8 cellular contexts compared by ENCODE assay signal in genomic region chr1:26863677-26864060, GRCh38. TPM values are rescaled to one million over a fixed set of nuclear protein-coding genes. Genes with fewer than 3 reads are reported as not detected.
DNase-seq lines count a peak whose midpoint lies in the region; ATAC-seq and TF ChIP-seq lines count a peak whose summit lies in the region.

No MANE protein-coding gene starts in this region.

- H3K27me3 ChIP-seq in stomach smooth muscle (ENCODE audit: control insufficient read depth in 1 of 2, insufficient read depth in 2 of 2, low read length in 2 of 2) (no peaks in the 10 kb centered on the region), adrenal gland (no peaks in the 10 kb centered on the region)

- H3K9me3 ChIP-seq in stomach smooth muscle (ENCODE audit: control insufficient read depth in 2 of 2, low read length in 2 of 2), result no peaks in the 10 kb centered on the region
- H3K9me3 ChIP-seq in adrenal gland (replicated peaks in 1 of 3), result no peaks in the 10 kb centered on the region

- H3K27me3 Mint-ChIP-seq in T-helper 1 cell treated with Interleukin-12 subunit alpha and Interleukin-12 subunit beta and Interleukin-4 antibody, amounts not matched to agents 30 μg/mL and 1 μg/mL, for 36 hours (ENCODE audit: low read depth), result no peaks in the 10 kb centered on the region
- H3K27me3 Mint-ChIP-seq in WTC11 (ENCODE audit: low read depth), result peaks cover 16% of the 10 kb centered on the region

- peaks cover 27% of the 10 kb centered on the region for H3K4me1 Mint-ChIP-seq in T-helper 1 cell treated with Interleukin-12 subunit alpha and Interleukin-12 subunit beta and Interleukin-4 antibody, amounts not matched to agents 30 μg/mL and 1 μg/mL, for 36 hours (ENCODE audit: low read depth)
- H3K4me1 Mint-ChIP-seq in WTC11, result peaks cover 48% of the 10 kb centered on the region

- H3K27ac ChIP-seq in stomach smooth muscle (ENCODE audit: low read length), result peak overlapping the region; percentile 96
- H3K27ac ChIP-seq in adrenal gland, result peak overlapping the region in 1 of 5 donors; percentile 97

- ATAC-seq in WTC11 (no peak), left colon (peak; percentile 6)

- H3K4me3 Mint-ChIP-seq in T-helper 1 cell treated with Interleukin-12 subunit alpha and Interleukin-12 subunit beta and Interleukin-4 antibody, amounts not matched to agents 30 μg/mL and 1 μg/mL, for 36 hours, result peak overlapping the region; percentile 99
- H3K4me3 Mint-ChIP-seq in WTC11, result peak overlapping the region; percentile 94

- intact Hi-C loops in left colon (cut with DNase I, micrococcal nuclease), result no loop called here
- intact Hi-C loops in adrenal gland (cut with DNase I), result no loop called here

- H3K36me3 ChIP-seq in stomach smooth muscle (ENCODE audit: control insufficient read depth in 2 of 2, insufficient read depth in 2 of 2, low read length in 2 of 2), result no peaks in the 10 kb centered on the region
- no peaks in the 10 kb centered on the region for H3K36me3 ChIP-seq in adrenal gland (replicated peaks in 1 of 2)

- H3K36me3 Mint-ChIP-seq in T-helper 1 cell treated with Interleukin-12 subunit alpha and Interleukin-12 subunit beta and Interleukin-4 antibody, amounts not matched to agents 30 μg/mL and 1 μg/mL, for 36 hours (ENCODE audit: low read depth), result no peaks in the 10 kb centered on the region
- H3K36me3 Mint-ChIP-seq in WTC11, result no peaks in the 10 kb centered on the region

- TF ChIP-seq POLR2A in adrenal gland (IDR thresholded peaks at IDR 0.05), result no peak

- CTCF ChIA-PET in WTC11 (lab: Charles Lee), result interaction anchor here (0.8 to 2.6 kb wide), 5 partner anchors 11 to 54 kb away, joined by 3 to 11 read pairs (median 4); no protein-coding TSS in a partner anchor

- H3K4me1 ChIP-seq in stomach smooth muscle (ENCODE audit: control insufficient read depth, insufficient read depth, low read length) (peaks cover 24% of the 10 kb centered on the region), adrenal gland (replicated peaks in 1 of 2) (peaks cover 4 to 5% of the 10 kb centered on the region in 2 donors)

- DNase-seq in T-helper 1 cell, result no peak
- no peak for DNase-seq in WTC11 (ENCODE audit: low spot score)
- DNase-seq in left colon, result peak in 1 of 2 donors; percentile 39
- no peak for DNase-seq in NCI-H226
- DNase-seq in NOMO-1 treated with dmso at 0.1 percent for 144 hours (lab: John Stamatoyannopoulos, UW; ENCODE audit: unreplicated experiment), result no peak
- DNase-seq in adrenal gland, result no peak

- peak overlapping the region; percentile 86 to 88 for H3K4me3 ChIP-seq in stomach smooth muscle (ENCODE audit: low read length in 2 of 2)
- no peak overlapping the region for H3K4me3 ChIP-seq in adrenal gland

- POLR2A ChIA-PET in WTC11 (lab: Charles Lee), result no interaction called here

- WGBS in adrenal gland, 4 donors, result 73 to 89% (median 80%) methylated on average over 10 to 20 of the region's 20 CpGs

- peak overlapping the region in 1 of 2 donors; percentile 73 for H3K9ac ChIP-seq in stomach smooth muscle (ENCODE audit: low read length in 2 of 2)

- no peak overlapping the region for H3K27ac Mint-ChIP-seq in T-helper 1 cell treated with Interleukin-12 subunit alpha and Interleukin-12 subunit beta and Interleukin-4 antibody, amounts not matched to agents 30 μg/mL and 1 μg/mL, for 36 hours
- no peak overlapping the region; the same call in 1 of the 2 replicates for H3K27ac Mint-ChIP-seq in WTC11

- no peak for TF ChIP-seq CTCF in WTC11 (IDR thresholded peaks at IDR 0.05)
- TF ChIP-seq CTCF in adrenal gland (IDR thresholded peaks at IDR 0.05), result no peak

- no peaks in the 10 kb centered on the region for H3K9me3 Mint-ChIP-seq in T-helper 1 cell treated with Interleukin-12 subunit alpha and Interleukin-12 subunit beta and Interleukin-4 antibody, amounts not matched to agents 30 μg/mL and 1 μg/mL, for 36 hours
- no peaks in the 10 kb centered on the region for H3K9me3 Mint-ChIP-seq in WTC11

TF ChIP-seq in WTC11, 78 proteins besides CTCF, POLR2A, EP300 and RAD21:
- TF ChIP-seq ZNF232 (CRISPR knock-in tag; IDR thresholded peaks at IDR 0.05), result no peak
- TF ChIP-seq RELA (CRISPR knock-in tag; IDR thresholded peaks at IDR 0.05; ENCODE audit: borderline replicate concordance), result no peak
- TF ChIP-seq ZNF219 (CRISPR knock-in tag; IDR thresholded peaks at IDR 0.05; ENCODE audit: borderline replicate concordance), result no peak
- TF ChIP-seq ZNF416 (CRISPR knock-in tag; IDR thresholded peaks at IDR 0.05), result no peak
- no peak for TF ChIP-seq TCF7 (CRISPR knock-in tag; IDR thresholded peaks at IDR 0.05; ENCODE audit: low read depth)
- no peak for TF ChIP-seq TEAD1 (CRISPR knock-in tag; IDR thresholded peaks at IDR 0.05)
- no peak for TF ChIP-seq ZNF425 (CRISPR knock-in tag; conservative IDR thresholded peaks at IDR 0.05)
- TF ChIP-seq ZNF263 (CRISPR knock-in tag; IDR thresholded peaks at IDR 0.05; ENCODE audit: low read depth), result no peak
- no peak for TF ChIP-seq TEAD4 (CRISPR knock-in tag; IDR thresholded peaks at IDR 0.05)
- TF ChIP-seq MAX (CRISPR knock-in tag; IDR thresholded peaks at IDR 0.05), result no peak
- TF ChIP-seq ZNF121 (CRISPR knock-in tag; IDR thresholded peaks at IDR 0.05), result no peak
TF ChIP-seq in WTC11: peak in this region for 0.

RNA-seq across cellular contexts. Expression of gene SFN, which starts 0.7 kb away (rescaled TPM):
- total RNA-seq in WTC11 (2021) (8.0 to 14.3 TPM (median 8.0 TPM) in 3 replicates), left colon (100 to 1,000 TPM; 202 to 348 TPM), adrenal gland (under 1 TPM in 4 of 8 donors, not detected in 4; 0.23 to 0.43 (median 0.40) TPM)
- polyA plus RNA-seq in adrenal gland, result 1 to 10 TPM in 1 of 3 donors, under 1 TPM in 2; 0.33 to 1.1 (median 0.56) TPM

RNA-seq across cellular contexts. Expression of gene GPN2, which starts 26.4 kb away (rescaled TPM):
- total RNA-seq in WTC11 (2021) (31.7 to 38.5 TPM (median 34.2 TPM) in 3 replicates), left colon (10 to 100 TPM; 33.8 to 38.8 TPM), adrenal gland (10 to 100 TPM; 17.2 to 50.7 (median 35.0) TPM)
- polyA plus RNA-seq in adrenal gland, result 10 to 100 TPM; 17.4 to 35.0 (median 19.1) TPM

RNA-seq across cellular contexts. Expression of gene GPATCH3, which starts 36.6 kb away (rescaled TPM):
- total RNA-seq in WTC11 (2021), result 16.1 to 19.2 TPM (median 16.3 TPM) in 3 replicates
- total RNA-seq in left colon, result 10 to 100 TPM; 12.3 to 15.2 TPM
- total RNA-seq in adrenal gland, result 10 to 100 TPM; 10.8 to 22.2 (median 14.9) TPM
- 10 to 100 TPM in 2 of 3 donors, 1 to 10 TPM in 1; 9.2 to 36.7 (median 22.1) TPM for polyA plus RNA-seq in adrenal gland

RNA-seq across cellular contexts. Expression of gene ZDHHC18, which starts 37.2 kb away (rescaled TPM):
- total RNA-seq in WTC11 (2021), result 26.5 to 29.8 TPM (median 28.7 TPM) in 3 replicates
- total RNA-seq in left colon, result 10 to 100 TPM; 22.2 to 25.8 TPM
- total RNA-seq in adrenal gland, result 10 to 100 TPM in 4 of 8 donors, 1 to 10 TPM in 4; 4.9 to 16.5 (median 10.0) TPM
- 10 to 100 TPM in 2 of 3 donors, 1 to 10 TPM in 1; 5.7 to 13.4 (median 11.7) TPM for polyA plus RNA-seq in adrenal gland

RNA-seq across cellular contexts. Expression of gene NR0B2, which starts 50.1 kb away (rescaled TPM):
- not detected in 3 replicates for total RNA-seq in WTC11 (2021)
- total RNA-seq in left colon, result under 1 TPM; 0.31 to 0.34 TPM
- 10 to 100 TPM in 6 of 8 donors, 1 to 10 TPM in 2; 7.1 to 62.7 (median 14.9) TPM for total RNA-seq in adrenal gland
- polyA plus RNA-seq in adrenal gland, result 1 to 10 TPM; 7.6 to 8.3 (median 8.0) TPM

Comparison
In these comparisons a context has a peak if more than half of its experiments do, and no peak if none do; other contexts are left out.
1. H3K4me3 ChIP-seq: peak in stomach smooth muscle (2 of 2); none in adrenal gland (0 of 4).
2. RNA of gene SFN, which starts 0.7 kb away (total RNA-seq): 202 to 348 TPM in left colon; 8.0 to 14.3 TPM in WTC11 and 0.23 to 0.43 TPM in adrenal gland; every median in the first group is over 10 times any median in the second.